27 cellular contexts compared by ENCODE assay signal in the genomic region with DNA sequence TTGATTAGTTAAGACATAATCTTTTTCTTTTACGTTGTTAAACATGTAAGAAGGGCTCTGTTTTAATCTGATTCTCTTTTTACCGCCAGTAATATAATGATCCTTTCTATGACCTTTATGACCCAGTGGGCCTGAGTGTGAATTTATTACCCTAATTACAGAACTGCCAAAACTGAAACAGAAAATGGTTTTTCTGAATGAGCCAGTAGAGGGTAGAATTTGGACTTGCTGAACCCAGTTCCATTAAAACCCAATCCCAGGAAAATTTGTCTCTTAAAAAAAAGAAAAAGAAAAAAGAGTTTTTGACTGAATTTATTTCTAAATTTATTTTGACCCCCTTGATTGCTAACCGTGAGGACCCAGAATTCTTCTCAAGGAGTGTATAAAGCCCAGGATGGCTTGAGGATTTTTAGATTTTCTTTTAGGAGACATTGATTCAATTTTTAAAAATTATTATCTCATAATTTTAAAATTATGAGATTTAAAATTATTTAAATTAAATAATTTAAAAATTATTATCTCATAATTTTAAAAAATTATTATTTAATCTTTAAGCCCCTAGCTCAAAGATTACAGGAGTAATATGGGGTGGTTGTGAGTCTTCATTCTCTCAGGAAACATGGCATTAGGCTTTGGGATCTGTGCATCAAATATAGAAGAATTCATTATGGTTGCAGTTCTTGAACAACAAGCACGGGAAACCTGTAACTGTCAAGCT.
"Had no signal": no experiment of that assay in that cellular context is flagged by ENCODE, and none has a peak within 500 bp of the region (broad histone marks: within the 10 kb centered on the region; RNA-seq: fewer than 3 reads in every experiment).

No MANE protein-coding gene starts in this region.

- H3K36me3 Mint-ChIP-seq: activated CD4-positive, alpha-beta memory T cell treated with anti-CD3 and anti-CD28 coated beads for 36 hours; natural killer cell treated with Interleukin-12 subunit alpha and Interleukin-12 subunit beta and Interleukin-15 and Interleukin-18, amount 100 ng/mL, for 72 hours; stimulated activated naive B cell treated with anti-CD40 and anti-IgM and Interleukin-4, amounts not matched to agents 10 μg/mL and 1 μg/mL and 100 μg/mL, for 72 hours had no signal

- DNase-seq: activated CD4-positive, alpha-beta memory T cell treated with anti-CD3 and anti-CD28 coated beads for 36 hours; activated CD4-positive, alpha-beta T cell treated with anti-CD3 and anti-CD28 coated beads, Interleukin-2, amount 10 ng/mL, durations not matched to agents 24 days and 14 days; activated CD4-positive, CD25-positive, alpha-beta regulatory T cell treated with anti-CD3 and anti-CD28 coated beads, Interleukin-2, amount 50 U/mL, for 72 hours; activated CD8-positive, alpha-beta memory T cell treated with anti-CD3 and anti-CD28 coated beads, Interleukin-2, amount 50 U/mL, for 4 hours; activated effector memory CD4-positive, alpha-beta T cell treated with anti-CD3 and anti-CD28 coated beads, Interleukin-2, amount 50 U/mL, for 16 hours; activated naive CD4-positive, alpha-beta T cell treated with anti-CD3 and anti-CD28 coated beads, Interleukin-2, amount 50 U/mL, for 16 hours; activated T-cell treated with anti-CD3 and anti-CD28 coated beads, Interleukin-2, amount 50 U/mL, for 1 hour; amygdala; colonic mucosa; effector memory CD4-positive, alpha-beta T cell; erythroblast; foreskin fibroblast; heart right ventricle; left ventricle myocardium inferior; mucosa of descending colon; pancreas; stimulated activated CD4-positive, alpha-beta T cell treated with anti-CD3 and anti-CD28 coated beads, Interleukin-15, amount 100 ng/mL, for 24 hours; stimulated activated CD4-positive, alpha-beta T cell treated with anti-CD3 and anti-CD28 coated beads, Interleukin-2, amount 100 ng/mL, for 24 hours; stimulated activated naive B cell treated with anti-CD40 and anti-IgM and Interleukin-4, amounts not matched to agents 10 μg/mL and 1 μg/mL and 100 μg/mL, for 72 hours; stomach; thyroid gland; upper lobe of left lung; WERI-Rb-1 had no signal

- H3K27ac ChIP-seq: colonic mucosa, heart right ventricle, left ventricle myocardium inferior, pancreas, prostate gland, stomach, thyroid gland, upper lobe of left lung, vagina, WERI-Rb-1 had no signal

- ATAC-seq: heart right ventricle; mucosa of descending colon; natural killer cell treated with Interleukin-12 subunit alpha and Interleukin-12 subunit beta and Interleukin-15 and Interleukin-18, amount 100 ng/mL, for 72 hours; pancreas; stimulated activated naive B cell treated with anti-CD40 and anti-IgM and Interleukin-4, amounts not matched to agents 10 μg/mL and 1 μg/mL and 100 μg/mL, for 72 hours had no signal

- H3K27me3 ChIP-seq: colonic mucosa, heart right ventricle, pancreas, stomach, thyroid gland, upper lobe of left lung, vagina had no signal

- H3K27ac Mint-ChIP-seq: activated CD4-positive, alpha-beta memory T cell treated with anti-CD3 and anti-CD28 coated beads for 36 hours; activated CD4-positive, alpha-beta T cell treated with anti-CD3 and anti-CD28 coated beads, Interleukin-2, amount 10 ng/mL, durations not matched to agents 24 days and 14 days; activated T-helper 1 cell treated with anti-CD3 and anti-CD28 coated beads, Interleukin-12 subunit alpha, Interleukin-12 subunit beta, Interleukin-2, Interleukin-4 antibody, amounts not matched to agents 30 ng/mL and 10 ng/mL and 1 ng/mL, durations not matched to agents 14 hours and 24 hours and 36 hours; natural killer cell treated with Interleukin-12 subunit alpha and Interleukin-12 subunit beta and Interleukin-15 and Interleukin-18, amount 100 ng/mL, for 72 hours; stimulated activated naive B cell treated with anti-CD40 and anti-IgM and Interleukin-4, amounts not matched to agents 10 μg/mL and 1 μg/mL and 100 μg/mL, for 72 hours had no signal

- H3K4me1 ChIP-seq: colonic mucosa, heart right ventricle, left ventricle myocardium inferior, pancreas, prostate gland, stomach, thyroid gland, upper lobe of left lung, vagina had no signal

- H3K9me3 Mint-ChIP-seq: activated CD4-positive, alpha-beta memory T cell treated with anti-CD3 and anti-CD28 coated beads for 36 hours; activated CD4-positive, alpha-beta T cell treated with anti-CD3 and anti-CD28 coated beads, Interleukin-2, amount 10 ng/mL, durations not matched to agents 24 days and 14 days; activated T-helper 1 cell treated with anti-CD3 and anti-CD28 coated beads, Interleukin-12 subunit alpha, Interleukin-12 subunit beta, Interleukin-2, Interleukin-4 antibody, amounts not matched to agents 30 ng/mL and 10 ng/mL and 1 ng/mL, durations not matched to agents 14 hours and 24 hours and 36 hours; natural killer cell treated with Interleukin-12 subunit alpha and Interleukin-12 subunit beta and Interleukin-15 and Interleukin-18, amount 100 ng/mL, for 72 hours; stimulated activated naive B cell treated with anti-CD40 and anti-IgM and Interleukin-4, amounts not matched to agents 10 μg/mL and 1 μg/mL and 100 μg/mL, for 72 hours had no signal

- H3K4me3 Mint-ChIP-seq: activated CD4-positive, alpha-beta memory T cell treated with anti-CD3 and anti-CD28 coated beads for 36 hours; activated CD4-positive, alpha-beta T cell treated with anti-CD3 and anti-CD28 coated beads, Interleukin-2, amount 10 ng/mL, durations not matched to agents 24 days and 14 days; activated T-helper 1 cell treated with anti-CD3 and anti-CD28 coated beads, Interleukin-12 subunit alpha, Interleukin-12 subunit beta, Interleukin-2, Interleukin-4 antibody, amounts not matched to agents 30 ng/mL and 10 ng/mL and 1 ng/mL, durations not matched to agents 14 hours and 24 hours and 36 hours; natural killer cell treated with Interleukin-12 subunit alpha and Interleukin-12 subunit beta and Interleukin-15 and Interleukin-18, amount 100 ng/mL, for 72 hours; stimulated activated naive B cell treated with anti-CD40 and anti-IgM and Interleukin-4, amounts not matched to agents 10 μg/mL and 1 μg/mL and 100 μg/mL, for 72 hours had no signal

- H3K9me3 ChIP-seq: colonic mucosa, heart right ventricle, left ventricle myocardium inferior, mucosa of descending colon, pancreas, prostate gland, stomach, thyroid gland, upper lobe of left lung, vagina had no signal

- H3K36me3 ChIP-seq: colonic mucosa, heart right ventricle, left ventricle myocardium inferior, pancreas, prostate gland, stomach, thyroid gland, upper lobe of left lung, vagina, WERI-Rb-1 had no signal

- H3K4me1 Mint-ChIP-seq: activated CD4-positive, alpha-beta T cell treated with anti-CD3 and anti-CD28 coated beads, Interleukin-2, amount 10 ng/mL, durations not matched to agents 24 days and 14 days; stimulated activated naive B cell treated with anti-CD40 and anti-IgM and Interleukin-4, amounts not matched to agents 10 μg/mL and 1 μg/mL and 100 μg/mL, for 72 hours had no signal

- H3K4me3 ChIP-seq: colonic mucosa, heart right ventricle, left ventricle myocardium inferior, mucosa of descending colon, pancreas, prostate gland, stomach, thyroid gland, upper lobe of left lung, vagina had no signal
